In genomic region chr13:73754241-73754640, GRCh38 we compare ENCODE assay signal across 13 cellular contexts.
"Had no signal": no experiment of that assay in that cellular context is flagged by ENCODE, and none has a peak within 500 bp of the region (broad histone marks: within the 10 kb centered on the region; RNA-seq: fewer than 3 reads in every experiment).

No MANE protein-coding gene starts in this region.

- H3K4me3 ChIP-seq: breast epithelium, MG63, SJSA1 had no signal

- H3K36me3 ChIP-seq: breast epithelium, MG63, SJSA1 had no signal

- H3K4me1 ChIP-seq: breast epithelium, SJSA1 had no signal

- H3K27me3 ChIP-seq: breast epithelium, MG63, SJSA1 had no signal

- H3K27ac ChIP-seq: breast epithelium, RWPE1, SJSA1, VCaP had no signal

- ATAC-seq: activated T-cell treated with anti-CD3 and anti-CD28 coated beads, Interleukin-2, amount 50 U/mL, for 72 hours had no signal

- H3K9me3 ChIP-seq: breast epithelium, MG63, SJSA1 had no signal

- DNase-seq: activated CD4-positive, alpha-beta memory T cell treated with anti-CD3 and anti-CD28 coated beads, Interleukin-2, amount 10 ng/mL, durations not matched to agents 7 days and 5 days; activated CD4-positive, alpha-beta T cell treated with anti-CD3 and anti-CD28 coated beads, Interleukin-2, amount 50 U/mL, for 1 hour; activated naive CD4-positive, alpha-beta T cell treated with anti-CD3 and anti-CD28 coated beads, Interleukin-2, amount 10 ng/mL, durations not matched to agents 7 days and 5 days; activated naive CD8-positive, alpha-beta T cell treated with anti-CD3 and anti-CD28 coated beads for 36 hours; activated T-cell treated with anti-CD3 and anti-CD28 coated beads for 4 hours; MG63; NK-92 treated with Interleukin-12 subunit alpha and Interleukin-12 subunit beta, amount 100 ng/mL, for 24 hours; Right ventricle myocardium superior had no signal
